24 cellular contexts compared by ENCODE assay signal in genomic region chr19:23563326-23563725, GRCh38.
DNase-seq lines count a peak whose midpoint lies in the region; ATAC-seq, FAIRE-seq and TF ChIP-seq lines count a peak whose summit lies in the region.
"Had no signal": no experiment of that assay in that cellular context is flagged by ENCODE, and none has a peak within 500 bp of the region (broad histone marks: within the 10 kb centered on the region; RNA-seq: fewer than 3 reads in every experiment).

No MANE protein-coding gene starts in this region.

- H3K4ac ChIP-seq in trophoblast cell (ENCODE audit: low read depth, low read length) (no peak overlapping the region), mesenchymal stem cell (ENCODE audit: low read depth in 1 of 2, low read length in 2 of 2) (no peak overlapping the region)

- DNase-seq in HepG2 (ENCODE audit: low spot score) (no peak), right lobe of liver (no peak), trophoblast cell (peak; percentile 73 to 90), mesenchymal stem cell (no peak)
- DNase-seq in activated CD4-positive, alpha-beta T cell treated with anti-CD3 and anti-CD28 coated beads for 48 hours: no peak
- DNase-seq: ACHN; BE2C; C1 segment of cervical spinal cord; CD4-positive, alpha-beta memory T cell; CD4-positive, CD25-positive, alpha-beta regulatory T cell; CD8-positive, alpha-beta memory T cell; COR-L47; DMS 273 treated with DMSO at 0.1 percent for 48 hours; DMS153; DMS53; DMS79; DND-41; EL; GDM1 had no signal

- no peak overlapping the region for H2BK12ac ChIP-seq in trophoblast cell (ENCODE audit: low read length)
- H2BK12ac ChIP-seq in mesenchymal stem cell (ENCODE audit: low read length in 2 of 2): no peak overlapping the region

- ATAC-seq in HepG2 (no peak), right lobe of liver (no peak)
- ATAC-seq: GM12878 had no signal

- no peak overlapping the region for H3K18ac ChIP-seq in trophoblast cell (ENCODE audit: low read length)
- H3K18ac ChIP-seq in mesenchymal stem cell (ENCODE audit: low read depth in 1 of 2, low read length in 2 of 2): no peak overlapping the region

- H3K27ac ChIP-seq in HepG2 (ENCODE audit: extremely low read length, insufficient read depth, low read length) (no peak overlapping the region), right lobe of liver (no peak overlapping the region), trophoblast cell (ENCODE audit: low read depth, low read length) (no peak overlapping the region), mesenchymal stem cell (ENCODE audit: low read length, poor library complexity, severe bottlenecking) (no peak overlapping the region)
- H3K27ac ChIP-seq: 22Rv1, BLaER1 had no signal

- H4K20me1 ChIP-seq in HepG2 (ENCODE audit: insufficient read depth, low read length): no peaks in the 10 kb centered on the region
- H4K20me1 ChIP-seq: BLaER1 had no signal

- H4K8ac ChIP-seq in trophoblast cell (ENCODE audit: low read depth, low read length) (no peak overlapping the region), mesenchymal stem cell (ENCODE audit: low read length) (no peak overlapping the region)

- H3K23ac ChIP-seq in trophoblast cell (ENCODE audit: low read length) (no peak overlapping the region), mesenchymal stem cell (ENCODE audit: low read length in 2 of 2) (no peak overlapping the region)

- no TSS peak for BruUV-seq in HepG2 (replicated peaks; lab: Mats Ljungman, UMichigan)

- no peak overlapping the region for H3K4me3 ChIP-seq in HepG2 (replicated peaks in 1 of 3; ENCODE audit: insufficient read depth in 1 of 3, low read depth in 2 of 3, low read length in 3 of 3)
- H3K4me3 ChIP-seq in right lobe of liver: no peak overlapping the region
- no peak overlapping the region for H3K4me3 ChIP-seq in trophoblast cell (ENCODE audit: low read depth, low read length)
- no peak overlapping the region for H3K4me3 ChIP-seq in mesenchymal stem cell (ENCODE audit: insufficient read depth in 1 of 2, low read depth in 1 of 2, low read length in 2 of 2)
- H3K4me3 ChIP-seq: BLaER1, GM12878 had no signal

- TF ChIP-seq POLR2A in HepG2 (IDR thresholded peaks at IDR 0.05; ENCODE audit: insufficient read depth in 1 of 2, low read depth in 2 of 2, low read length in 2 of 2) (no peak), right lobe of liver (IDR thresholded peaks at IDR 0.05) (no peak)

- H2AFZ ChIP-seq in HepG2 (ENCODE audit: low read length) (no peak overlapping the region), trophoblast cell (ENCODE audit: insufficient read depth, low read length, poor library complexity) (no peak overlapping the region), mesenchymal stem cell (ENCODE audit: low read depth, low read length) (no peak overlapping the region)

- TF ChIP-seq EP300 in HepG2 (IDR thresholded peaks at IDR 0.05; ENCODE audit: low read depth in 2 of 2, low read length in 2 of 2): no peak
- TF ChIP-seq EP300 in HepG2 (CRISPR knock-in tag; IDR thresholded peaks at IDR 0.05; ENCODE audit: borderline replicate concordance): no peak

- H3K27me3 ChIP-seq in HepG2 (ENCODE audit: control insufficient read depth in 1 of 2, insufficient read depth in 2 of 2, low read length in 2 of 2): no peaks in the 10 kb centered on the region
- H3K27me3 ChIP-seq in right lobe of liver: no peaks in the 10 kb centered on the region
- H3K27me3 ChIP-seq in trophoblast cell (ENCODE audit: insufficient read depth, low read length): no peaks in the 10 kb centered on the region
- no peaks in the 10 kb centered on the region for H3K27me3 ChIP-seq in mesenchymal stem cell (ENCODE audit: control insufficient read depth in 1 of 2, insufficient read depth in 1 of 2, low read length in 2 of 2)
- H3K27me3 ChIP-seq: BE2C, BLaER1 had no signal

- H3K36me3 ChIP-seq in HepG2 (replicated peaks in 1 of 2; ENCODE audit: control insufficient read depth in 1 of 2, insufficient read depth in 2 of 2, low read length in 2 of 2): no peaks in the 10 kb centered on the region
- no peaks in the 10 kb centered on the region for H3K36me3 ChIP-seq in right lobe of liver
- H3K36me3 ChIP-seq in trophoblast cell (ENCODE audit: control insufficient read depth in 1 of 2, insufficient read depth in 2 of 2, low read length in 2 of 2): no peaks in the 10 kb centered on the region
- no peaks in the 10 kb centered on the region for H3K36me3 ChIP-seq in mesenchymal stem cell (ENCODE audit: control insufficient read depth in 1 of 2, insufficient read depth in 2 of 2, low read depth in 1 of 2, low read length in 2 of 2)
- H3K36me3 ChIP-seq: BE2C, BLaER1 had no signal

- in situ Hi-C loops in HepG2 (cut with HindIII; ENCODE audit: extremely low pct_ligation_motif_present, low pct_unique_long_range_greater_than_20kb): no loop called here

- WGBS in HepG2 (ENCODE audit: low lambda C conversion rate): no CpG with 5 or more reads among the region's 1 CpG
- 14% methylated on average over 1 of the region's 1 CpG for WGBS in right lobe of liver (ENCODE audit: insufficient coverage, low coverage, low lambda C conversion rate, missing lambda C conversion rate)
- no CpG with 5 or more reads among the region's 1 CpG for WGBS in trophoblast cell (ENCODE audit: extremely low coverage, insufficient coverage, insufficient read length)
- WGBS in mesenchymal stem cell: 20% methylated on average over 1 of the region's 1 CpG

- H3K9ac ChIP-seq in HepG2 (ENCODE audit: insufficient read depth, low read depth, low read length) (no peak overlapping the region), trophoblast cell (ENCODE audit: low read length) (no peak overlapping the region), mesenchymal stem cell (ENCODE audit: low read length) (no peak overlapping the region)
- H3K9ac ChIP-seq: BLaER1 had no signal

- no peak for TF ChIP-seq RAD21 in HepG2 (CRISPR knock-in tag; IDR thresholded peaks at IDR 0.05)

- H2BK15ac ChIP-seq in mesenchymal stem cell (ENCODE audit: low read depth, poor library complexity, severe bottlenecking): no peak overlapping the region

- POLR2A ChIA-PET in HepG2 (lab: Yijun Ruan, JAX): no interaction called here

- H2BK120ac ChIP-seq in trophoblast cell (ENCODE audit: insufficient read depth, low read length, poor library complexity) (no peak overlapping the region), mesenchymal stem cell (ENCODE audit: low read depth, low read length) (no peak overlapping the region)

- H3K79me2 ChIP-seq in HepG2 (ENCODE audit: insufficient read depth, low read length): no peaks in the 10 kb centered on the region
- no peaks in the 10 kb centered on the region for H3K79me2 ChIP-seq in trophoblast cell (ENCODE audit: control insufficient read depth, insufficient read depth, low read length, poor library complexity)

- H3K79me1 ChIP-seq in trophoblast cell (ENCODE audit: low read length): no peaks in the 10 kb centered on the region
- H3K79me1 ChIP-seq in mesenchymal stem cell (replicated peaks; ENCODE audit: low read length, poor library complexity, severe bottlenecking): no peaks in the 10 kb centered on the region

- no peak for TF ChIP-seq CTCF in HepG2 (CRISPR knock-in tag; IDR thresholded peaks at IDR 0.05)
- TF ChIP-seq CTCF in right lobe of liver (IDR thresholded peaks at IDR 0.05): no peak

- H3K4me1 ChIP-seq in HepG2 (ENCODE audit: insufficient read depth, low read length) (no peaks in the 10 kb centered on the region), right lobe of liver (no peaks in the 10 kb centered on the region), trophoblast cell (ENCODE audit: control insufficient read depth in 1 of 2, insufficient read depth in 2 of 2, low read length in 2 of 2) (no peaks in the 10 kb centered on the region), mesenchymal stem cell (ENCODE audit: control insufficient read depth, insufficient read depth, low read depth, low read length) (no peaks in the 10 kb centered on the region)
- H3K4me1 ChIP-seq: BE2C, BLaER1 had no signal

- H2AK5ac ChIP-seq in trophoblast cell (ENCODE audit: low read length): no peak overlapping the region
- H2AK5ac ChIP-seq in mesenchymal stem cell (ENCODE audit: low read length, severe bottlenecking): no peak overlapping the region

- no peak overlapping the region for H4K12ac ChIP-seq in trophoblast cell (ENCODE audit: low read depth, low read length)

- H2BK5ac ChIP-seq in trophoblast cell (ENCODE audit: low read depth, low read length, poor library complexity): no peak overlapping the region
- H2BK5ac ChIP-seq in mesenchymal stem cell (ENCODE audit: low read depth, low read length, poor library complexity, severe bottlenecking): no peak overlapping the region

- no peak overlapping the region for H3K4me2 ChIP-seq in HepG2 (ENCODE audit: low read depth, low read length)
- H3K4me2 ChIP-seq in trophoblast cell (ENCODE audit: low read length): no peak overlapping the region
- H3K4me2 ChIP-seq in mesenchymal stem cell (ENCODE audit: low read length, poor library complexity, severe bottlenecking): no peak overlapping the region
- H3K4me2 ChIP-seq: BLaER1 had no signal

- H3K9me3 ChIP-seq in HepG2 (ENCODE audit: low read length): peaks cover 95% of the 10 kb centered on the region
- H3K9me3 ChIP-seq in right lobe of liver: peaks cover 0 to 3% (median 0%) of the 10 kb centered on the region in 4 donors
- H3K9me3 ChIP-seq in trophoblast cell (ENCODE audit: insufficient read depth, low read depth, low read length): peaks cover 41% of the 10 kb centered on the region
- peaks cover 49% of the 10 kb centered on the region for H3K9me3 ChIP-seq in mesenchymal stem cell (ENCODE audit: control insufficient read depth, low read length)
- H3K9me3 ChIP-seq: BE2C had no signal

- CTCF ChIA-PET in HepG2 (lab: Yijun Ruan, JAX; ENCODE audit: low intra/inter-chr PET ratio, low total read pairs): no interaction called here

- intact Hi-C loops in HepG2 (cut with micrococcal nuclease; ENCODE audit: unreplicated experiment): no loop called here
- intact Hi-C loops in right lobe of liver (cut with DNase I): no loop called here

- H3K14ac ChIP-seq in trophoblast cell (ENCODE audit: low read length) (no peak overlapping the region), mesenchymal stem cell (ENCODE audit: low read length in 2 of 2) (no peak overlapping the region)

- H4K91ac ChIP-seq in trophoblast cell (ENCODE audit: low read depth, low read length): no peak overlapping the region
- H4K91ac ChIP-seq in mesenchymal stem cell (ENCODE audit: low read length): no peak overlapping the region

- FAIRE-seq in HepG2 (lab: Jason Lieb, UNC): no peak
- FAIRE-seq: GM12878, GM12892, GM18507 had no signal

TF ChIP-seq in HepG2, 621 proteins besides CTCF, POLR2A, EP300 and RAD21:
- TF ChIP-seq NAIF1 (CRISPR knock-in tag; IDR thresholded peaks at IDR 0.05; ENCODE audit: borderline replicate concordance) (no peak), MED13 (CRISPR knock-in tag; IDR thresholded peaks at IDR 0.05) (no peak), CBX2 (IDR thresholded peaks at IDR 0.05; ENCODE audit: low read depth, low read length) (no peak), CBX2 (CRISPR knock-in tag; IDR thresholded peaks at IDR 0.05; ENCODE audit: low read depth) (no peak), MAFK (conservative IDR thresholded peaks at IDR 0.05 in 1 of 2, IDR thresholded peaks at IDR 0.05 in 1 of 2; ENCODE audit: low read length in 2 of 2) (peak; percentile 21 to 53; a peak in 2 of 4 replicates)

Comparison
In these comparisons a context has a peak if more than half of its experiments do, and no peak if none do; other contexts are left out.
1. DNase-seq: peak in trophoblast cell (2 of 2); none in HepG2 (single experiment), right lobe of liver (0 of 3), mesenchymal stem cell (single experiment) and activated CD4-positive, alpha-beta T cell treated with anti-CD3 and anti-CD28 coated beads for 48 hours (single experiment).